In the genomic region with DNA sequence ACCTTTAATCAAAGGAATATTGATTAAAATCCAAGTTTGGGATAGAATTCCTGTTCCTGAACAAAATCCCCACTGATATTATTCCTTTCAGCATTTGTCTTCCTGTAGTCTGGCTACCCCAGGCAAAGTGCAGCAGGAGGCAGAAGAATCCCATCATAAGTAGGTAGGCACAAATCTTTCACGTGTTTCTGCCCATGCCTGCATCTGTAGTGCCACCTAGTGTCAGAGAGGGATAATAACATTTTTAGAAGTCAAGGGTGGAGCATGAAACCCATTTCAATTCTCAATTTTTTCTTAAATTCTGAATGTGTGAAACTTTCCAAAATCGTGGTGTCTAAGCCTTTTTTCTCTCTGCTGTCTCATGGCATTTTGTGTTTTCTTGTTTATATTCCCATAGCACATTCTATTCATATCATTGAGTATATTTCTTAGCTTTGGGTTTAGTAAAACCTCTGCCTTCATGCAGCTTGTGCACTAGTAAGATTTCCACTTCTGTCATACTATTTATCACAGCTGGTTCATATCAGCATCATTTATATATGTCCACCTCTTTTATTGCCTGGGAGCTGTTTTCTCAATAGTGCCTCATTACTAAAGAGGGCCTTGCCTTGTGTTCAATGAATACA, we compare ENCODE assay signal across 8 cellular contexts. TPM values are rescaled to one million over a fixed set of nuclear protein-coding genes. Genes with fewer than 3 reads are reported as not detected.
DNase-seq lines count a peak whose midpoint lies in the region; ATAC-seq and TF ChIP-seq lines count a peak whose summit lies in the region.

No MANE protein-coding gene starts in this region.

- H3K9me3 Mint-ChIP-seq in stimulated activated naive B cell treated with anti-CD40 and anti-IgM and Interleukin-4, amounts not matched to agents 10 μg/mL and 1 μg/mL and 100 μg/mL, for 72 hours = peaks cover 0 to 3% of the 10 kb centered on the region in 2 donors

- H3K9me3 ChIP-seq in A673 (ENCODE audit: low read depth, low read length, poor library complexity, severe bottlenecking) = no peaks in the 10 kb centered on the region
- no peaks in the 10 kb centered on the region for H3K9me3 ChIP-seq in SK-N-MC (ENCODE audit: low read depth, low read length)
- H3K9me3 ChIP-seq in breast epithelium = no peaks in the 10 kb centered on the region

- H3K4me1 ChIP-seq in A673 (ENCODE audit: insufficient read depth, low read length, poor library complexity, severe bottlenecking) (no peaks in the 10 kb centered on the region), breast epithelium (no peaks in the 10 kb centered on the region)

- CTCF ChIA-PET in A673 (lab: Charles Lee) = interaction anchor here (0.6 kb wide), 1 partner anchor 1812 kb away, joined by 3 read pairs; no protein-coding TSS in a partner anchor

- H3K36me3 Mint-ChIP-seq in stimulated activated naive B cell treated with anti-CD40 and anti-IgM and Interleukin-4, amounts not matched to agents 10 μg/mL and 1 μg/mL and 100 μg/mL, for 72 hours = no peaks in the 10 kb centered on the region

- no peak overlapping the region for H3K27ac Mint-ChIP-seq in stimulated activated naive B cell treated with anti-CD40 and anti-IgM and Interleukin-4, amounts not matched to agents 10 μg/mL and 1 μg/mL and 100 μg/mL, for 72 hours

- POLR2A ChIA-PET in A673 (lab: Charles Lee; ENCODE audit: low non-redundant PET) = no interaction called here

- H3K27ac ChIP-seq in A673 (ENCODE audit: low read depth, low read length, poor library complexity, severe bottlenecking) = no peak overlapping the region
- no peak overlapping the region for H3K27ac ChIP-seq in SK-N-MC
- H3K27ac ChIP-seq in breast epithelium = no peak overlapping the region

- no peak overlapping the region for H3K9ac ChIP-seq in SK-N-MC (ENCODE audit: insufficient read length)

- peak; percentile 83 for DNase-seq in A673 (ENCODE audit: low spot score)
- peak; percentile 88 for DNase-seq in NCI-H1092 treated with DMSO at 0.1 percent for 48 hours (lab: John Stamatoyannopoulos, UW)
- peak; percentile 44 for DNase-seq in SK-N-MC (ENCODE audit: low read depth, low spot score)
- no peak for DNase-seq in breast epithelium (ENCODE audit: low spot score in 2 of 2)
- peak; percentile 85 for DNase-seq in kidney glomerular epithelial cell (lab: John Stamatoyannopoulos, UW)
- no peak for DNase-seq in stimulated activated naive B cell treated with anti-CD40 and anti-IgM and Interleukin-4, amounts not matched to agents 10 μg/mL and 1 μg/mL and 100 μg/mL, for 72 hours

- intact Hi-C loops in A673 (cut with micrococcal nuclease; ENCODE audit: unreplicated experiment) (loop anchor here (2.0 to 5.0 kb wide), 4 partner anchors 42 to 547 kb away; no protein-coding TSS in a partner anchor), breast epithelium (cut with DNase I; ENCODE audit: low total_unique reads) (no loop called here)

- no TSS peak for BruUV-seq in A673 (replicated peaks; lab: Mats Ljungman, UMichigan)

- peaks cover 0 to 16% of the 10 kb centered on the region in 2 donors for H3K27me3 Mint-ChIP-seq in stimulated activated naive B cell treated with anti-CD40 and anti-IgM and Interleukin-4, amounts not matched to agents 10 μg/mL and 1 μg/mL and 100 μg/mL, for 72 hours

- H3K4me1 Mint-ChIP-seq in stimulated activated naive B cell treated with anti-CD40 and anti-IgM and Interleukin-4, amounts not matched to agents 10 μg/mL and 1 μg/mL and 100 μg/mL, for 72 hours = no peaks in the 10 kb centered on the region

- peak; percentile 77 for ATAC-seq in HG02610 (IDR thresholded peaks at IDR 0.05; ENCODE audit: unreplicated experiment)
- ATAC-seq in stimulated activated naive B cell treated with anti-CD40 and anti-IgM and Interleukin-4, amounts not matched to agents 10 μg/mL and 1 μg/mL and 100 μg/mL, for 72 hours (replicated peaks) = peak; percentile 60 to 68

- H3K27me3 ChIP-seq in A673 (replicated peaks; ENCODE audit: insufficient read depth, low read depth, low read length, poor library complexity) = no peaks in the 10 kb centered on the region
- H3K27me3 ChIP-seq in breast epithelium = no peaks in the 10 kb centered on the region

- H3K4me3 ChIP-seq in A673 (ENCODE audit: low read depth, low read length, poor library complexity, severe bottlenecking) (no peak overlapping the region), SK-N-MC (no peak overlapping the region), breast epithelium (no peak overlapping the region)

- H3K4me3 Mint-ChIP-seq in stimulated activated naive B cell treated with anti-CD40 and anti-IgM and Interleukin-4, amounts not matched to agents 10 μg/mL and 1 μg/mL and 100 μg/mL, for 72 hours = no peak overlapping the region

- no peak for TF ChIP-seq POLR2A in breast epithelium (IDR thresholded peaks at IDR 0.05)

- TF ChIP-seq CTCF in A673 (conservative IDR thresholded peaks at IDR 0.05; ENCODE audit: low read depth, low read length) (peak; percentile 86), GM12872 (IDR thresholded peaks at IDR 0.05; ENCODE audit: insufficient read depth, low read depth, low read length) (peak; percentile 76), breast epithelium (IDR thresholded peaks at IDR 0.05) (peak; percentile 69 to 91 (median 84))

- H3K36me3 ChIP-seq in A673 (ENCODE audit: insufficient read depth, low read length, poor library complexity, severe bottlenecking) (no peaks in the 10 kb centered on the region), SK-N-MC (ENCODE audit: insufficient read depth, low read length) (no peaks in the 10 kb centered on the region), breast epithelium (no peaks in the 10 kb centered on the region)

RNA-seq across cellular contexts. Expression of gene RERG, which starts 47.8 kb away (rescaled TPM):
- total RNA-seq in A673 (2021) (0.35 TPM in 1 of 2 replicates, not detected in the other), breast epithelium (100 to 1,000 TPM in 1 of 3 donors, 10 to 100 TPM in 2; 16.3 to 126 (median 60.0) TPM)

RNA-seq across cellular contexts. Expression of gene PTPRO, which starts 53.3 kb away (rescaled TPM):
- 2.8 and 3.8 TPM in 2 replicates for total RNA-seq in A673 (2021)
- 1 to 10 TPM; 1.3 to 5.3 (median 2.5) TPM for total RNA-seq in breast epithelium

Comparison
In these comparisons a context has a peak if more than half of its experiments do, and no peak if none do; other contexts are left out.
1. DNase-seq: peak in A673 (single experiment), NCI-H1092 treated with DMSO at 0.1 percent for 48 hours (single experiment), SK-N-MC (single experiment) and kidney glomerular epithelial cell (single experiment); none in breast epithelium (0 of 2) and stimulated activated naive B cell treated with anti-CD40 and anti-IgM and Interleukin-4, amounts not matched to agents 10 μg/mL and 1 μg/mL and 100 μg/mL, for 72 hours (single experiment).
2. RNA of gene RERG, which starts 47.8 kb away (total RNA-seq): 16.3 to 126 TPM in breast epithelium; 0.35 TPM in A673; every median in the first group is over 10 times any median in the second.
3. Peak in every context shown above with its lines, with median percentiles within 50 percentile points of each other: CTCF ChIP-seq.